Comparison of ENCODE assay signal across 20 cellular contexts in the genomic region with DNA sequence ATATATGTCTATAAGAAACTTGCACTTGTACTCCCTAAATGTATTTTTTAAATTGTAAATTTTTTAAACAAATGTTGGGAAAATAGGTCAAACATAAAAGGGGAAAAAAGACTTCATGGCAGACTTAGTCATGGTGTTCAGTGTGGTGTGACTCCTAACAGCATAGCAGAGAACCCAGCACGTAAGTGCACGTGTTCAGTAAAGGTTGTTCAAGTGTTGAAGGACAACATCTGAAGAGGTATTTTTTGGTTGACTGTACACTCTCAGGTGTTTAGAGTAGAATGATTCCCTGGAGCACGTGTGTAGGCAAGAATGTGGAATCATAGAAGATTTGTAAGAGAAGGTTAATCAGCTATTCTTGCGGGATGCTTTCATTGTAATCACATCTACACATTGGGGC.
DNase-seq lines count a peak whose midpoint lies in the region; ATAC-seq and TF ChIP-seq lines count a peak whose summit lies in the region.
"Had no signal": no experiment of that assay in that cellular context is flagged by ENCODE, and none has a peak within 500 bp of the region (broad histone marks: within the 10 kb centered on the region; RNA-seq: fewer than 3 reads in every experiment).

No MANE protein-coding gene starts in this region.

- DNase-seq in PC-3: no peak
- no peak for DNase-seq in endothelial cell (ENCODE audit: low spot score)
- DNase-seq in left lung: no peak
- DNase-seq in vagina (ENCODE audit: extremely low spot score in 2 of 2): no peak
- DNase-seq in NCI-H1417 treated with DMSO at 0.1 percent for 48 hours (lab: John Stamatoyannopoulos, UW): no peak
- DNase-seq in ecto neural progenitor cell (ENCODE audit: low spot score): no peak
- DNase-seq: activated CD4-positive, alpha-beta T cell treated with anti-CD3 and anti-CD28 coated beads, Interleukin-2, amount 50 U/mL, for 1 hour; activated T-cell treated with anti-CD3 and anti-CD28 coated beads for 4 hours; amygdala; endodermal cell; foreskin melanocyte; GF-D8; NCI-H1436 treated with DMSO at 0.1 percent for 48 hours; ovary; Peyer's patch; stimulated activated CD4-positive, alpha-beta T cell treated with anti-CD3 and anti-CD28 coated beads, Interleukin-2, amount 100 ng/mL, for 24 hours; stimulated activated naive CD8-positive, alpha-beta T cell treated with anti-CD3 and anti-CD28 coated beads, Interleukin-15, amount 100 ng/mL, for 72 hours had no signal

- H3K4me3 ChIP-seq in PC-3 (ENCODE audit: low read length): no peak overlapping the region
- no peak overlapping the region for H3K4me3 ChIP-seq in left lung
- no peak overlapping the region for H3K4me3 ChIP-seq in vagina
- H3K4me3 ChIP-seq: BLaER1, GM12878, ovary, Peyer's patch had no signal

- H3K27ac ChIP-seq in PC-3 (ENCODE audit: low read length) (peak overlapping the region; percentile 81), left lung (no peak overlapping the region), vagina (peak overlapping the region; percentile 53)
- H3K27ac ChIP-seq: BLaER1, ovary, Peyer's patch had no signal

- H3K9me3 Mint-ChIP-seq in endothelial cell (ENCODE audit: unreplicated experiment): no peaks in the 10 kb centered on the region
- H3K9me3 Mint-ChIP-seq: endodermal cell; stimulated activated naive CD8-positive, alpha-beta T cell treated with anti-CD3 and anti-CD28 coated beads, Interleukin-15, amount 100 ng/mL, for 72 hours had no signal

- TF ChIP-seq POLR2A in vagina (IDR thresholded peaks at IDR 0.05): no peak

- H3K9ac ChIP-seq in PC-3 (ENCODE audit: low read length): no peak overlapping the region
- H3K9ac ChIP-seq: BLaER1 had no signal

- POLR2A ChIA-PET in PC-3 (lab: Charles Lee; ENCODE audit: unreplicated experiment): no interaction called here

- peaks cover 16% of the 10 kb centered on the region for H3K4me1 Mint-ChIP-seq in endothelial cell (ENCODE audit: unreplicated experiment)
- H3K4me1 Mint-ChIP-seq: stimulated activated naive CD8-positive, alpha-beta T cell treated with anti-CD3 and anti-CD28 coated beads, Interleukin-15, amount 100 ng/mL, for 72 hours had no signal

- intact Hi-C loops in PC-3 (cut with micrococcal nuclease) (loop anchor here (5.0 kb wide), 1 partner anchor 90 kb away; no protein-coding TSS in a partner anchor), left lung (cut with DNase I) (no loop called here), vagina (cut with DNase I) (no loop called here)

- no TSS peak for BruUV-seq in PC-3 (replicated peaks; lab: Mats Ljungman, UMichigan)

- no peak overlapping the region for H3K4me3 Mint-ChIP-seq in endothelial cell (ENCODE audit: unreplicated experiment)
- H3K4me3 Mint-ChIP-seq: endodermal cell; stimulated activated naive CD8-positive, alpha-beta T cell treated with anti-CD3 and anti-CD28 coated beads, Interleukin-15, amount 100 ng/mL, for 72 hours had no signal

- CTCF ChIA-PET in PC-3 (lab: Charles Lee): no interaction called here

- no peaks in the 10 kb centered on the region for H3F3A ChIP-seq in PC-3 (ENCODE audit: low read length, unreplicated experiment)

- H3K9me3 ChIP-seq in PC-3 (ENCODE audit: low read length) (no peaks in the 10 kb centered on the region), left lung (no peaks in the 10 kb centered on the region), vagina (no peaks in the 10 kb centered on the region)
- H3K9me3 ChIP-seq: BLaER1, ovary, Peyer's patch had no signal

- peaks cover 29% of the 10 kb centered on the region for H3K79me2 ChIP-seq in PC-3 (ENCODE audit: low read length)

- peak overlapping the region; percentile 68; the same call in 1 of the 2 replicates for H3K4me2 ChIP-seq in PC-3 (ENCODE audit: low read length)

- no peaks in the 10 kb centered on the region for H3K9me2 ChIP-seq in PC-3 (replicated peaks; ENCODE audit: low read length)

- TF ChIP-seq CTCF in PC-3 (conservative IDR thresholded peaks at IDR 0.05; ENCODE audit: low read depth, low read length): no peak
- no peak for TF ChIP-seq CTCF in endothelial cell (IDR thresholded peaks at IDR 0.05; ENCODE audit: unreplicated experiment)
- no peak for TF ChIP-seq CTCF in left lung (IDR thresholded peaks at IDR 0.05)
- TF ChIP-seq CTCF in vagina (IDR thresholded peaks at IDR 0.05): no peak

- no peak for ATAC-seq in PC-3
- peak; percentile 84 for ATAC-seq in left lung
- ATAC-seq in GM21526 (IDR thresholded peaks at IDR 0.05; ENCODE audit: low FRiP score, unreplicated experiment): no peak
- ATAC-seq: GM12878; stimulated activated naive CD8-positive, alpha-beta T cell treated with anti-CD3 and anti-CD28 coated beads, Interleukin-15, amount 100 ng/mL, for 72 hours had no signal

- peak overlapping the region; percentile 44 for H3K27ac Mint-ChIP-seq in endothelial cell (ENCODE audit: unreplicated experiment)

- H2AFZ ChIP-seq in PC-3 (ENCODE audit: low read length): no peak overlapping the region

- peaks cover 3% of the 10 kb centered on the region for H3K27me3 Mint-ChIP-seq in endothelial cell (ENCODE audit: unreplicated experiment)
- H3K27me3 Mint-ChIP-seq: stimulated activated naive CD8-positive, alpha-beta T cell treated with anti-CD3 and anti-CD28 coated beads, Interleukin-15, amount 100 ng/mL, for 72 hours had no signal

- H3K36me3 ChIP-seq in PC-3 (ENCODE audit: low read depth, low read length): peaks cover 13% of the 10 kb centered on the region
- peaks cover 0 to 10% of the 10 kb centered on the region in 2 donors for H3K36me3 ChIP-seq in left lung
- no peaks in the 10 kb centered on the region for H3K36me3 ChIP-seq in vagina
- H3K36me3 ChIP-seq: ovary had no signal

- H3K27me3 ChIP-seq in PC-3 (ENCODE audit: low read length): no peaks in the 10 kb centered on the region
- no peaks in the 10 kb centered on the region for H3K27me3 ChIP-seq in left lung
- no peaks in the 10 kb centered on the region for H3K27me3 ChIP-seq in vagina
- H3K27me3 ChIP-seq: BLaER1, ovary, Peyer's patch had no signal

- no peaks in the 10 kb centered on the region for H4K20me1 ChIP-seq in PC-3 (ENCODE audit: low read length)
- H4K20me1 ChIP-seq: BLaER1 had no signal

- H3K4me1 ChIP-seq in PC-3 (ENCODE audit: insufficient read depth, low read length): peaks cover 36% of the 10 kb centered on the region
- peaks cover 11 to 27% of the 10 kb centered on the region in 2 donors for H3K4me1 ChIP-seq in left lung
- peaks cover 21% of the 10 kb centered on the region for H3K4me1 ChIP-seq in vagina

- peaks cover 38% of the 10 kb centered on the region for H3K36me3 Mint-ChIP-seq in endothelial cell (ENCODE audit: low read depth, unreplicated experiment)

Comparison
In these comparisons a context has a peak if more than half of its experiments do, and no peak if none do; other contexts are left out.
1. H3K27ac ChIP-seq: peak in PC-3 (single experiment) and vagina (single experiment); none in left lung (0 of 2).